1 cellular context compared by ENCODE assay signal in genomic region chr17:76152580-76152979, GRCh38.
TF ChIP-seq lines count a peak whose summit lies in the region.

No MANE protein-coding gene starts in this region.

TF ChIP-seq in HepG2, 621 proteins besides CTCF, POLR2A, EP300 and RAD21:
- TF ChIP-seq NFATC3 (CRISPR knock-in tag; IDR thresholded peaks at IDR 0.05), result no peak
- TF ChIP-seq STAG1 (CRISPR knock-in tag; IDR thresholded peaks at IDR 0.05), result peak; percentile 29; the same call in 1 of the 2 replicates
